In the genomic region with DNA sequence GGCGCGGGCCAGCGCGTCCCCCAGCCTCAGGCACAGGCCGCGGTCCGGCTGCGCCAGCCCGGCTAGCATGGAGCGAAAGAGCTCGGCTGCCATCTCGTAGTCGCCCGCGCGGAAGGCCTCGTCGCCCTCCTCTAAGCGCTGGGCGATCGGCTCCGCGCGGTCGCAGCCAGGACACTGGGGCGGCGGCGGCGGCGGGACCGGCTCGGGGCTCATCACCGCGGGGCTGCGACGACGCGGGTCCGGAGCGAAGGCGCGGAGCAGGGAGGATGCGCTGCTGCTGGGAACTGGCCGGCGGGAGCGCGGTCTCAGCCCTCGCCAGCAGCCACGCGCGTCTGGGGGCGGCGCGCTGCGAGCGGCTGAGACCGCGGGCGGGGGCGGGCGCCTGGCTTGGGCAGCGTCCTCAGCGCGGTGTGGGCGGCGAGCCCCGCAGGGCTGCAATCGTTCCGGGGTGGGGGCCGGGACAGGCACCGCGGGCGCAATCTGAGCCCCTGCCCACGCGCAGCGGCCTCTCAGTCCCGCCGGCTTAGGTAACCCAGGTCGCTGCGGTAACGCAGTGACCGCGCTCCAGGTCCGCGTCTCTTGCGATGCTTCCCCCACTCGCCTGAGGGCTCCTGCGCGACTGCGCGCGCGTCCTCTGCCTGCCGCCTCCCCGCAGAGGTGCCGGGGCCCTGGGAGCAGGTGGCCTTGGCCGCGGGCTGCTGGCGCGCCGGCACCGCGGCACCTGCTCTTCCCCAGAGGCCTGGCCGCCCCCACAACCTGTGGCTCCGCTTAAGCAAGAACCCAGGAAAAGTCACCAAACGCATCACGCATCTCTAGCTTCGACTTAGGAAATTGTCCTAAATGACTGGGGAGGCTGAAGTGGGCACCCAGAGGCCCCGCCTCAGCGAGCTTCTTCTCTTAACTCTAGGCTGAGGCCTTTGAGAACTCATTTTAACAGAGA, we compare ENCODE assay signal across 7 cellular contexts. TPM values are rescaled to one million over a fixed set of nuclear protein-coding genes. Genes with fewer than 3 reads are reported as not detected.
A peak's percentile ranks its signal among the peaks of the same experiment; 100 is the strongest.
DNase-seq lines count a peak whose midpoint lies in the region; ATAC-seq and TF ChIP-seq lines count a peak whose summit lies in the region.

A gene (minus strand): TSS at position 621 of the 940 bp plus-strand sequence. CDS start 408 bp downstream, at position 213.

- peaks cover 4% of the 10 kb centered on the region for H3K4me1 ChIP-seq in mammary epithelial cell (ENCODE audit: insufficient read depth, low read length)

- in situ Hi-C loops in GM13976 (cut with MboI; ENCODE audit: low sequenced_read_pairs, unreplicated experiment) (no loop called here), mammary epithelial cell (cut with MboI; ENCODE audit: low sequenced_read_pairs in 2 of 2) (no loop called here)

- H3K9ac ChIP-seq in mammary epithelial cell (ENCODE audit: insufficient read depth, low read length): no peak within 1 kb of the TSS

- intact Hi-C loops in mammary epithelial cell (cut with micrococcal nuclease): no loop called here

- no peak within 1 kb of the TSS for H3K27ac ChIP-seq in mammary epithelial cell (ENCODE audit: insufficient read depth, low read depth, low read length)

- no peaks in the 10 kb centered on the region for H3K79me2 ChIP-seq in mammary epithelial cell (ENCODE audit: insufficient read depth, low read length)

- H3K27ac Mint-ChIP-seq in stimulated activated naive B cell treated with anti-CD40 and anti-IgM and Interleukin-4, amounts not matched to agents 10 μg/mL and 1 μg/mL and 100 μg/mL, for 72 hours: no peak within 1 kb of the TSS

- H2AFZ ChIP-seq in mammary epithelial cell (ENCODE audit: low read depth, low read length): peak within 1 kb of the TSS; percentile 20

- H4K20me1 ChIP-seq in mammary epithelial cell (ENCODE audit: insufficient read depth, low read length): no peaks in the 10 kb centered on the region

- peak within 1 kb of the TSS in 1 of 3 experiments; percentile 24 for H3K4me3 ChIP-seq in mammary epithelial cell (replicated peaks in 1 of 3; ENCODE audit: insufficient read depth in 1 of 3, low read depth in 2 of 3, low read length in 3 of 3)

- TF ChIP-seq CTCF in GM13976 (IDR thresholded peaks at IDR 0.05; ENCODE audit: borderline replicate concordance, control extremely low read depth, extremely low read depth, insufficient read depth, missing control alignments) (no peak), mammary epithelial cell (conservative IDR thresholded peaks at IDR 0.05 in 1 of 2, IDR thresholded peaks at IDR 0.05 in 1 of 2; ENCODE audit: extremely low read depth in 1 of 2, insufficient read depth in 1 of 2, low read depth in 1 of 2, low read length in 2 of 2) (no peak)

- peaks cover 38 to 64% of the 10 kb centered on the region in 2 donors for H3K27me3 Mint-ChIP-seq in stimulated activated naive B cell treated with anti-CD40 and anti-IgM and Interleukin-4, amounts not matched to agents 10 μg/mL and 1 μg/mL and 100 μg/mL, for 72 hours

- DNase-seq in GM13976 (ENCODE audit: low spot score): peak; percentile 51
- DNase-seq in NCI-H2171 (lab: John Stamatoyannopoulos, UW): peak; percentile 76
- no peak for DNase-seq in mammary epithelial cell
- peak; percentile 35 for DNase-seq in kidney tubule cell (ENCODE audit: low spot score)
- peak; percentile 15 for DNase-seq in stimulated activated naive B cell treated with anti-CD40 and anti-IgM and Interleukin-4, amounts not matched to agents 10 μg/mL and 1 μg/mL and 100 μg/mL, for 72 hours
- DNase-seq in activated CD4-positive, CD25-positive, alpha-beta regulatory T cell (lab: John Stamatoyannopoulos, UW): no peak
- DNase-seq in stimulated activated naive CD4-positive, alpha-beta T cell treated with Interleukin-2 at 50 U/mL for 16 hours (lab: John Stamatoyannopoulos, UW): no peak

- CTCF ChIA-PET in mammary epithelial cell (lab: Charles Lee; ENCODE audit: low non-redundant PET): no interaction called here

- peaks cover 5% of the 10 kb centered on the region for H3K9me3 ChIP-seq in mammary epithelial cell (replicated peaks; ENCODE audit: insufficient read depth, low read length)

- WGBS in mammary epithelial cell (ENCODE audit: low coverage, missing lambda C conversion rate): 23% methylated on average over 9 of the region's 110 CpGs

- H3K4me1 Mint-ChIP-seq in stimulated activated naive B cell treated with anti-CD40 and anti-IgM and Interleukin-4, amounts not matched to agents 10 μg/mL and 1 μg/mL and 100 μg/mL, for 72 hours: peaks cover 0 to 5% of the 10 kb centered on the region in 2 donors

- peak within 1 kb of the TSS; percentile 75 for H3K4me2 ChIP-seq in mammary epithelial cell (ENCODE audit: insufficient read depth, low read depth, low read length)

- H3K36me3 ChIP-seq in mammary epithelial cell (ENCODE audit: insufficient read depth, low read length): no peaks in the 10 kb centered on the region

- H3K9me3 Mint-ChIP-seq in stimulated activated naive B cell treated with anti-CD40 and anti-IgM and Interleukin-4, amounts not matched to agents 10 μg/mL and 1 μg/mL and 100 μg/mL, for 72 hours: peaks cover 4 to 13% of the 10 kb centered on the region in 2 donors

- peaks cover 45% of the 10 kb centered on the region for H3K27me3 ChIP-seq in mammary epithelial cell (ENCODE audit: insufficient read depth, low read length)

- H3K36me3 Mint-ChIP-seq in stimulated activated naive B cell treated with anti-CD40 and anti-IgM and Interleukin-4, amounts not matched to agents 10 μg/mL and 1 μg/mL and 100 μg/mL, for 72 hours: peaks cover 5 to 12% of the 10 kb centered on the region in 2 donors

- BruUV-seq in mammary epithelial cell (replicated peaks; lab: Mats Ljungman, UMichigan): no TSS peak

- dilution Hi-C loops in mammary epithelial cell (cut with HindIII; ENCODE audit: low sequenced_read_pairs): no loop called here

- ATAC-seq in stimulated activated naive B cell treated with anti-CD40 and anti-IgM and Interleukin-4, amounts not matched to agents 10 μg/mL and 1 μg/mL and 100 μg/mL, for 72 hours (replicated peaks): peak; percentile 69 to 76

- H3K4me3 Mint-ChIP-seq in stimulated activated naive B cell treated with anti-CD40 and anti-IgM and Interleukin-4, amounts not matched to agents 10 μg/mL and 1 μg/mL and 100 μg/mL, for 72 hours: peak within 1 kb of the TSS; percentile 73 to 76

RNA-seq across cellular contexts. Expression of the gene that starts here (rescaled TPM):
- total RNA-seq in mammary epithelial cell: under 1 TPM; under 0.01 to 0.02 TPM
- polyA plus RNA-seq in mammary epithelial cell: not detected
- polyA minus RNA-seq in mammary epithelial cell: not detected

Comparison
In these comparisons a context has a peak if more than half of its experiments do, and no peak if none do; other contexts are left out.
1. DNase-seq: peak in GM13976 (single experiment), NCI-H2171 (single experiment), kidney tubule cell (single experiment) and stimulated activated naive B cell treated with anti-CD40 and anti-IgM and Interleukin-4, amounts not matched to agents 10 μg/mL and 1 μg/mL and 100 μg/mL, for 72 hours (single experiment); none in mammary epithelial cell (single experiment), activated CD4-positive, CD25-positive, alpha-beta regulatory T cell (0 of 4) and stimulated activated naive CD4-positive, alpha-beta T cell treated with Interleukin-2 at 50 U/mL for 16 hours (single experiment).